Comparison of ENCODE assay signal across 6 cellular contexts in genomic region chr1:74913978-74914377, GRCh38.
"Had no signal": no experiment of that assay in that cellular context is flagged by ENCODE, and none has a peak within 500 bp of the region (broad histone marks: within the 10 kb centered on the region; RNA-seq: fewer than 3 reads in every experiment).

No MANE protein-coding gene starts in this region.

- DNase-seq: IMR-90, KBM-7, KG1 had no signal

- H3K27ac ChIP-seq: HL-60 had no signal

- ATAC-seq: HepG2, K562 had no signal

- H3K4me3 ChIP-seq: K562 had no signal
